ENCODE assay signal across 14 cellular contexts in the genomic region with DNA sequence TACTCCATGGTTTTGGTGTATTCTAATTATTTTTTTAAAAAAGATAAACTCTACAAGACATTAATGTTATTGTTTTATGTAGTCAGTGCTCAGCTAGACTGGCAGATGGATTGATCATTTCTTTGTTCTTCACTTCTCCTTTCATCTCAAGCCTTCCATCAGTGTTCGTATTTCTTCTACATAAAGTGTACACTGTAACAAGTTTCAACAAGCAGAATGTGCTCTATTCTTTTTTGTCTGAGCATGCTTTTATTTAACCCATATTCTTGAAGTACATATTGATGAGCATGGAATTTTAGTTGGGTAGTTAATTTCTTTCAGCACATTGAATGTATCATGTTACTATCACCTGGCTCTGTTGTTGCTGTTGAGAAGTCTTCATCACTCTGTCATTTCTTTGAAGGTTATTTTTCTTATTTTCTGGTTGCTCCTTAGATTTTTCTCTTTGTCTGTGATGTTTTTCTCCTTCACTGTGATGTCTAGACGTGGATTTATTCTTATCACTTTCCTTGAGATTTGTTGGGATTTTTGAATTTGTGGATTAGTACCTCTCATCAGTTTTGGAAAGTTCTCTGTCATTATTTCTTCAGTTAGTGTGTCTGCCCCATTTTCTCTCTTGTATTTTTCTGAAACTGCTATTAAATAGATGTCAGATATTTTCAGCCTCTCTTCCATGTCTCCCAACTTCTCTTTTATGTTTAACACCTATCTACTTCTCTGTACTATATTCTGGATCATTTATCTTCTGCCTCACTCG. TPM values are rescaled to one million over a fixed set of nuclear protein-coding genes. Genes with fewer than 3 reads are reported as not detected.
DNase-seq lines count a peak whose midpoint lies in the region; ATAC-seq, FAIRE-seq and TF ChIP-seq lines count a peak whose summit lies in the region.
"Had no signal": no experiment of that assay in that cellular context is flagged by ENCODE, and none has a peak within 500 bp of the region (broad histone marks: within the 10 kb centered on the region; RNA-seq: fewer than 3 reads in every experiment).

No MANE protein-coding gene starts in this region.

- H3K9ac ChIP-seq in keratinocyte (ENCODE audit: control insufficient read depth, extremely low read depth, insufficient read depth, low read length) = no peak overlapping the region

- H3K36me3 Mint-ChIP-seq in activated T-cell treated with anti-CD3 and anti-CD28 coated beads, Interleukin-2, amount 50 U/mL, for 72 hours (ENCODE audit: insufficient read depth in 2 of 2) = no peaks in the 10 kb centered on the region
- no peaks in the 10 kb centered on the region for H3K36me3 Mint-ChIP-seq in activated T-cell treated with anti-CD3 and anti-CD28 coated beads, Interleukin-2, amount 50 U/mL, for 24 hours (ENCODE audit: low read depth)

- H3K9me3 ChIP-seq in Panc1 (ENCODE audit: control insufficient read depth, insufficient read depth, low read depth, low read length) = no peaks in the 10 kb centered on the region
- H3K9me3 ChIP-seq in keratinocyte (ENCODE audit: control insufficient read depth, low read depth, low read length) = no peaks in the 10 kb centered on the region
- H3K9me3 ChIP-seq: HAP-1 had no signal

- H3K9me1 ChIP-seq in keratinocyte (ENCODE audit: control insufficient read depth, extremely low read depth, insufficient read depth, low read length) = no peaks in the 10 kb centered on the region

- dilution Hi-C loops in keratinocyte (cut with MboI; ENCODE audit: extremely low pct_ligation_motif_present, low sequenced_read_pairs) = no loop called here

- in situ Hi-C loops in Panc1 (cut with HindIII; ENCODE audit: low pct_unique_long_range_greater_than_20kb, low sequenced_read_pairs) = no loop called here

- H3K9me3 Mint-ChIP-seq in activated T-cell treated with anti-CD3 and anti-CD28 coated beads, Interleukin-2, amount 50 U/mL, for 72 hours = no peaks in the 10 kb centered on the region
- no peaks in the 10 kb centered on the region for H3K9me3 Mint-ChIP-seq in activated T-cell treated with anti-CD3 and anti-CD28 coated beads, Interleukin-2, amount 50 U/mL, for 24 hours

- CTCF ChIA-PET in Panc1 (lab: Charles Lee) = no interaction called here

- no peak overlapping the region for H3K4me3 Mint-ChIP-seq in activated T-cell treated with anti-CD3 and anti-CD28 coated beads, Interleukin-2, amount 50 U/mL, for 72 hours
- H3K4me3 Mint-ChIP-seq in activated T-cell treated with anti-CD3 and anti-CD28 coated beads, Interleukin-2, amount 50 U/mL, for 24 hours = no peak overlapping the region
- H3K4me3 Mint-ChIP-seq: B cell had no signal

- intact Hi-C loops in Panc1 (cut with micrococcal nuclease; ENCODE audit: unreplicated experiment) = no loop called here

- no peaks in the 10 kb centered on the region for H3K79me2 ChIP-seq in keratinocyte (ENCODE audit: control insufficient read depth, insufficient read depth, low read length)

- H2AFZ ChIP-seq in keratinocyte (ENCODE audit: control insufficient read depth, low read length) = peak overlapping the region; percentile 10

- H3K4me1 ChIP-seq in Panc1 (ENCODE audit: control insufficient read depth, insufficient read depth, low read length) = peaks cover 5% of the 10 kb centered on the region; the same call in 1 of the 2 replicates
- peaks cover 20% of the 10 kb centered on the region for H3K4me1 ChIP-seq in keratinocyte (ENCODE audit: control insufficient read depth, extremely low read depth, insufficient read depth, low read length)

- peak overlapping the region; percentile 26 for H3K27ac Mint-ChIP-seq in activated T-cell treated with anti-CD3 and anti-CD28 coated beads, Interleukin-2, amount 50 U/mL, for 72 hours
- no peak overlapping the region for H3K27ac Mint-ChIP-seq in activated T-cell treated with anti-CD3 and anti-CD28 coated beads, Interleukin-2, amount 50 U/mL, for 24 hours
- H3K27ac Mint-ChIP-seq: B cell had no signal

- H3K27me3 ChIP-seq in Panc1 (ENCODE audit: control insufficient read depth, insufficient read depth, low read length) (no peaks in the 10 kb centered on the region), keratinocyte (ENCODE audit: control insufficient read depth, extremely low read depth, insufficient read depth, low read length) (no peaks in the 10 kb centered on the region)

- no peak for ATAC-seq in activated T-cell treated with anti-CD3 and anti-CD28 coated beads, Interleukin-2, amount 50 U/mL, for 72 hours (replicated peaks in 1 of 2)
- no peak for ATAC-seq in Panc1

- no peak for DNase-seq in activated T-cell treated with anti-CD3 and anti-CD28 coated beads, Interleukin-2, amount 50 U/mL, for 72 hours
- no peak for DNase-seq in activated T-cell treated with anti-CD3 and anti-CD28 coated beads, Interleukin-2, amount 50 U/mL, for 24 hours
- DNase-seq in Panc1 (ENCODE audit: low read depth, low spot score) (no peak), keratinocyte (ENCODE audit: low read depth, low spot score) (no peak), NOMO-1 (lab: John Stamatoyannopoulos, UW; ENCODE audit: unreplicated experiment in 2 of 2) (no peak), NCI-H2227 (lab: John Stamatoyannopoulos, UW; ENCODE audit: unreplicated experiment) (no peak), globus pallidus (ENCODE audit: low spot score) (no peak)
- DNase-seq: NCI-H1694 treated with DMSO at 0.1 percent for 48 hours, NCI-H526, SHP77 had no signal

- H3K27ac ChIP-seq in Panc1 (ENCODE audit: low read length) (peak overlapping the region; percentile 45; the same call in 1 of the 2 replicates), keratinocyte (ENCODE audit: control insufficient read depth, insufficient read depth, low read length) (no peak overlapping the region)
- H3K27ac ChIP-seq: SK-N-MC had no signal

- H3K4me1 Mint-ChIP-seq in activated T-cell treated with anti-CD3 and anti-CD28 coated beads, Interleukin-2, amount 50 U/mL, for 72 hours (ENCODE audit: low read depth) = no peaks in the 10 kb centered on the region
- no peaks in the 10 kb centered on the region for H3K4me1 Mint-ChIP-seq in activated T-cell treated with anti-CD3 and anti-CD28 coated beads, Interleukin-2, amount 50 U/mL, for 24 hours (ENCODE audit: low read depth)

- H3K27me3 Mint-ChIP-seq in activated T-cell treated with anti-CD3 and anti-CD28 coated beads, Interleukin-2, amount 50 U/mL, for 72 hours (ENCODE audit: low read depth) = no peaks in the 10 kb centered on the region
- no peaks in the 10 kb centered on the region for H3K27me3 Mint-ChIP-seq in activated T-cell treated with anti-CD3 and anti-CD28 coated beads, Interleukin-2, amount 50 U/mL, for 24 hours
- H3K27me3 Mint-ChIP-seq: B cell had no signal

- peak overlapping the region; percentile 31 for H3K4me2 ChIP-seq in keratinocyte (ENCODE audit: control insufficient read depth, extremely low read depth, insufficient read depth, low read depth, low read length)

- H4K20me1 ChIP-seq in keratinocyte (ENCODE audit: control insufficient read depth, extremely low read depth, insufficient read depth, low read length) = no peaks in the 10 kb centered on the region

- POLR2A ChIA-PET in Panc1 (lab: Charles Lee) = no interaction called here

- TF ChIP-seq CTCF in Panc1 (IDR thresholded peaks at IDR 0.05) (no peak), keratinocyte (optimal IDR thresholded peaks at IDR 0.05 in 1 of 3, IDR thresholded peaks at IDR 0.05 in 1 of 3, conservative IDR thresholded peaks at IDR 0.05 in 1 of 3; ENCODE audit: extremely low read depth in 1 of 3, insufficient read depth in 2 of 3, low read length in 3 of 3) (no peak)

- no peaks in the 10 kb centered on the region for H3K36me3 ChIP-seq in Panc1 (ENCODE audit: control insufficient read depth, insufficient read depth, low read length)
- no peaks in the 10 kb centered on the region for H3K36me3 ChIP-seq in keratinocyte (ENCODE audit: control insufficient read depth in 2 of 2, extremely low read depth in 1 of 2, insufficient read depth in 2 of 2, low read length in 2 of 2)
- H3K36me3 ChIP-seq: HAP-1 had no signal

- no TSS peak for BruUV-seq in Panc1 (replicated peaks; lab: Mats Ljungman, UMichigan)

- no peak for FAIRE-seq in keratinocyte (lab: Jason Lieb, UNC)
- FAIRE-seq: G401.6 had no signal

- H3K4me3 ChIP-seq in Panc1 (ENCODE audit: low read depth in 2 of 2, low read length in 2 of 2) (no peak overlapping the region), keratinocyte (ENCODE audit: control insufficient read depth in 2 of 3, extremely low read depth in 1 of 3, insufficient read depth in 2 of 3, low read depth in 1 of 3, low read length in 3 of 3) (no peak overlapping the region)
- H3K4me3 ChIP-seq: HAP-1, SK-N-MC had no signal

RNA-seq across cellular contexts. Expression of gene TGM2, which starts 48.5 kb away (rescaled TPM):
- total RNA-seq in activated T-cell treated with anti-CD3 and anti-CD28 coated beads, Interleukin-2, amount 50 U/mL, for 72 hours = under 1 TPM; 0.23 to 0.38 TPM
- 113 TPM for total RNA-seq in Panc1 (2021; ENCODE audit: unreplicated experiment)
- 205 TPM for polyA plus RNA-seq in Panc1 (2012; ENCODE audit: insufficient read length)
- polyA plus RNA-seq in keratinocyte = 18.4 to 50.3 TPM (median 18.7 TPM) in 3 replicates
- 0.86 TPM for polyA plus RNA-seq in keratinocyte (2011; ENCODE audit: low read depth)
- polyA plus RNA-seq in keratinocyte (2011; cell fraction: cytosol; rRNA removed) = 16.2 and 22.6 TPM in 2 replicates
- 30.9 and 32.5 TPM in 2 replicates for polyA plus RNA-seq in keratinocyte (2011; cell fraction: nucleus; rRNA removed)
- polyA plus RNA-seq in keratinocyte (2012; ENCODE audit: low replicate concordance) = 0.38 and 57.9 TPM in 2 replicates
- 27.4 to 122 TPM (median 29.7 TPM) in 3 replicates for polyA minus RNA-seq in keratinocyte
- 50.3 TPM for polyA minus RNA-seq in keratinocyte (2011; cell fraction: cytosol; rRNA and poly(A)+ RNA removed)
- 29.2 and 30.7 TPM in 2 replicates for polyA minus RNA-seq in keratinocyte (2011; cell fraction: nucleus; rRNA and poly(A)+ RNA removed)

Comparison
In these comparisons a context has a peak if more than half of its experiments do, and no peak if none do; other contexts are left out.
1. RNA of gene TGM2, which starts 48.5 kb away (total RNA-seq): 113 TPM in Panc1 (single experiment); 0.23 to 0.38 TPM in activated T-cell treated with anti-CD3 and anti-CD28 coated beads, Interleukin-2, amount 50 U/mL, for 72 hours; every median in the first group is over 10 times any median in the second.